ENCODE assay signal across 21 cellular contexts in the genomic region with DNA sequence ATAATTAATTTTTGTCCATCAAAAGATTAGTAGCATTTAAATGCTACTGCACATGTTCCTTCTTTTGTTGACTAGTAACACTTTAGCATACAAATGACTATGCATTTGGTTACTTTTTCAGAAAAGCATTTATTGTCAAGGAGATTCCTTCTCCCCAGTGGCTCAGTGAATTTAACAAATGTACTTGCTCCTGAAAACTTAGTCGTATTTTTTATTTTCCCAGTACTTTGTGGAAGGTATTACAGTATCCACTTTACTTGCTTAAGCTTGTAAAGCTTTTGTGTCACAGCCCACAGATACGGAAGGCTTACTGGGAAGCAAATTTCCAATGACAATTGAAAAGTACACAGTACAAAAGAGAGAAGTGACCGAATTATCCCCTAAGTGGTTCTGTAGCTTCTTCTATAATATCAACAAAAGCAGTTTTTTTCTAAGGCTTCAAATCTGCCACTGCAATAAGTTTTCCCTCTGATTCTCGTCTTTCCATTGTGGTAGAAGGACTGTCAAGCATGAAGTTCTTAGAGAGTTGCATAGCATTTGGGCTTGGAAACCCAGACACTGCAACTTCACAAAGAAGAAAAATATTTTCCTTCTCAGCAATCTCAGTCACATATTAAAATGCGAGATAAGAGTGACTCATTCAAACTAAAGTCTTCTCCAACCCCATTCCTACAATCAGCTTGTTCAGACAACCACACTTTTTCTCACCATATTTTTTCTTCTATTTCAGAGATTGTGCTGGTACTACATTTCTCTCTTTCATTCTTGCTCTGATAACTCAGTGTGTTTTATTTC.
DNase-seq lines count a peak whose midpoint lies in the region; TF ChIP-seq lines count a peak whose summit lies in the region.
"Had no signal": no experiment of that assay in that cellular context is flagged by ENCODE, and none has a peak within 500 bp of the region (broad histone marks: within the 10 kb centered on the region; RNA-seq: fewer than 3 reads in every experiment).

No MANE protein-coding gene starts in this region.

- H3K27ac ChIP-seq in caudate nucleus (ENCODE audit: low read depth, low read length) = no peak overlapping the region
- H3K27ac ChIP-seq: A549, BLaER1, RWPE1 had no signal

- no peaks in the 10 kb centered on the region for H3K27me3 ChIP-seq in HAP-1 (ENCODE audit: low read depth)
- no peaks in the 10 kb centered on the region for H3K27me3 ChIP-seq in neuron (ENCODE audit: insufficient read depth, low read length)
- H3K27me3 ChIP-seq: BLaER1 had no signal

- DNase-seq in HAP-1 (ENCODE audit: low spot score in 2 of 2) (peak; percentile 51 to 95), OCI-M1 (lab: John Stamatoyannopoulos, UW) (peak; percentile 49), astrocyte of the spinal cord (ENCODE audit: low read depth, low spot score) (peak; percentile 26), NCI-H2227 treated with DMSO at 0.1 percent for 48 hours (lab: John Stamatoyannopoulos, UW) (no peak), UCSD-AML1 (lab: John Stamatoyannopoulos, UW; ENCODE audit: unreplicated experiment) (no peak), caudate nucleus (lab: John Stamatoyannopoulos, UW) (no peak), NOMO-1 treated with DMSO at 0.1 percent for 48 hours (lab: John Stamatoyannopoulos, UW; ENCODE audit: unreplicated experiment) (no peak)
- DNase-seq: Calu3; CD4-positive, alpha-beta memory T cell; Kasumi-1; MM.1S; NCI-H1092; NCI-H146; NCI-H2029 treated with DMSO at 0.1 percent for 48 hours; NCI-H510A treated with DMSO at 0.1 percent for 48 hours; NCI-H774; SIG-M5 had no signal

- H3K4me3 ChIP-seq in HAP-1 (no peak overlapping the region), astrocyte of the spinal cord (ENCODE audit: low read depth, low read length) (no peak overlapping the region), neuron (ENCODE audit: low read length) (no peak overlapping the region)
- H3K4me3 ChIP-seq: A549, BLaER1 had no signal

- H3K4me1 ChIP-seq in HAP-1 (peaks cover 9% of the 10 kb centered on the region), neuron (ENCODE audit: insufficient read depth, low read length) (no peaks in the 10 kb centered on the region)
- H3K4me1 ChIP-seq: A549, BLaER1 had no signal

- TF ChIP-seq CTCF in astrocyte of the spinal cord (IDR thresholded peaks at IDR 0.05; ENCODE audit: low read depth, low read length) = no peak

- H3K9me3 ChIP-seq in HAP-1 (no peaks in the 10 kb centered on the region), neuron (ENCODE audit: low read length) (peaks cover 3% of the 10 kb centered on the region)
- H3K9me3 ChIP-seq: A549 had no signal

- peak overlapping the region; percentile 63 for H2AFZ ChIP-seq in neuron (ENCODE audit: low read depth, low read length)

- no peaks in the 10 kb centered on the region for H3K36me3 ChIP-seq in HAP-1 (replicated peaks)
- H3K36me3 ChIP-seq in neuron (ENCODE audit: insufficient read depth, low read length) = no peaks in the 10 kb centered on the region
- H3K36me3 ChIP-seq: BLaER1 had no signal

- in situ Hi-C loops in HAP-1 (cut with MboI; ENCODE audit: low sequenced_read_pairs) = no loop called here
- in situ Hi-C loops in astrocyte of the spinal cord (cut with HindIII; ENCODE audit: low sequenced_read_pairs) = no loop called here

Comparison
In these comparisons a context has a peak if more than half of its experiments do, and no peak if none do; other contexts are left out.
1. DNase-seq: peak in HAP-1 (2 of 2), OCI-M1 (single experiment) and astrocyte of the spinal cord (single experiment); none in NCI-H2227 treated with DMSO at 0.1 percent for 48 hours (single experiment), UCSD-AML1 (single experiment), caudate nucleus (0 of 61) and NOMO-1 treated with DMSO at 0.1 percent for 48 hours (single experiment).